Comparison of ENCODE assay signal across 17 cellular contexts in the genomic region with DNA sequence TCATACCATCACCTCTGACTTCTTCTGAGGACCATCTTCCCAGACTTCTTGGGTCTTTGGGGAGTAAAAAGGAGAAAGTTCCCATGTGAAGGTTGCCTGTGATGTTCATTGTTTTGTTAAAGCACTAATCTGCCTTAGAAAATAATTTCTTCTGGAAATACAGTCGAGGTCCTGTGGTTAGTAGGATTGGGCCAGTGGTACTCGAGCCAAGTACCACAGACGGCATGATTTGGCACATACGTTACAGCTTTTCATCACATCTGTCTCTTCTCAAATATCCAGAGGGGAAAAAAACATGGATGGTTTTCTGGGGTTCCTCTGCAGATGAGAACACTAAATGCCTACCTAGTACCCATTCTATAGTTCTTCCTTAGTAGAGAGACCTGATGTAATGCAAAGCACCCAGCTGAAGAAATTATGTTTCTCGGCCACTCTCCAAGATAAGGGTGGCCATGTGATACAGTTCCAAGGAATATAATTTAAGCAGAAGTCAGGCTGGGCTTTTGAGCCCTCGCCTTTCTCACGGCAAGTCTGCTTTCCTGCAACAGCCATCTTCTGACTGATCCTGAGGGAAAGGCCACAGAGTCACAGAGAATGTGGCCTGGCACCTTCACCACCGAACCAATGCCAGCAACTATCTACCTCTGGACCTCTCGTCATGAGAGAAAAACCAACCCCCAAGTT.
DNase-seq lines count a peak whose midpoint lies in the region; ATAC-seq, FAIRE-seq and TF ChIP-seq lines count a peak whose summit lies in the region.
"Had no signal": no experiment of that assay in that cellular context is flagged by ENCODE, and none has a peak within 500 bp of the region (broad histone marks: within the 10 kb centered on the region; RNA-seq: fewer than 3 reads in every experiment).

No MANE protein-coding gene starts in this region.

- H3K27ac ChIP-seq in liver (ENCODE audit: low read depth in 1 of 2, low read length in 2 of 2) (peak overlapping the region; percentile 51 to 88), HepG2 (ENCODE audit: extremely low read length, insufficient read depth, low read length) (no peak overlapping the region), rectal smooth muscle tissue (ENCODE audit: low read depth, low read length) (peak overlapping the region; percentile 25), aorta (ENCODE audit: low read depth in 1 of 2, low read length in 2 of 2) (peak overlapping the region; percentile 69 to 94)
- H3K27ac ChIP-seq: colonic mucosa had no signal

- TF ChIP-seq EP300 in HepG2 (IDR thresholded peaks at IDR 0.05; ENCODE audit: low read depth in 2 of 2, low read length in 2 of 2) (no peak), HepG2 (CRISPR knock-in tag; IDR thresholded peaks at IDR 0.05; ENCODE audit: borderline replicate concordance) (no peak)

- H3K9me3 ChIP-seq in liver (ENCODE audit: control insufficient read depth in 4 of 4, low read length in 3 of 4) (no peaks in the 10 kb centered on the region), HepG2 (ENCODE audit: low read length) (no peaks in the 10 kb centered on the region), aorta (ENCODE audit: control insufficient read depth, low read length) (no peaks in the 10 kb centered on the region)
- H3K9me3 ChIP-seq: colonic mucosa had no signal

- no peak for DNase-seq in HepG2 (ENCODE audit: low spot score)
- no peak for DNase-seq in Right ventricle myocardium superior
- DNase-seq in aorta = no peak
- DNase-seq in NCI-H1092 treated with DMSO at 0.1 percent for 48 hours (lab: John Stamatoyannopoulos, UW) = no peak
- no peak for DNase-seq in globus pallidus (ENCODE audit: low spot score)
- DNase-seq: colonic mucosa; GOT3; immature natural killer cell; NCI-H146; NCI-H526 treated with DMSO at 0.1 percent for 48 hours; stimulated activated CD4-positive, alpha-beta T cell treated with anti-CD3 and anti-CD28 coated beads, Interleukin-4, amount 100 ng/mL, for 24 hours had no signal

- H3K4me2 ChIP-seq in HepG2 (ENCODE audit: low read depth, low read length) = no peak overlapping the region

- H3K4me3 ChIP-seq in liver (ENCODE audit: low read depth in 1 of 3, low read length in 3 of 3) (no peak overlapping the region), HepG2 (replicated peaks in 1 of 3; ENCODE audit: insufficient read depth in 1 of 3, low read depth in 2 of 3, low read length in 3 of 3) (no peak overlapping the region), rectal smooth muscle tissue (ENCODE audit: low read length) (no peak overlapping the region), aorta (ENCODE audit: low read length in 2 of 2) (no peak overlapping the region)
- H3K4me3 ChIP-seq: colonic mucosa, K562 had no signal

- no TSS peak for BruUV-seq in HepG2 (replicated peaks; lab: Mats Ljungman, UMichigan)

- H4K20me1 ChIP-seq in HepG2 (ENCODE audit: insufficient read depth, low read length) = no peaks in the 10 kb centered on the region

- H3K27me3 ChIP-seq in liver (ENCODE audit: control insufficient read depth in 4 of 4, insufficient read depth in 4 of 4, low read length in 3 of 4) = no peaks in the 10 kb centered on the region
- no peaks in the 10 kb centered on the region for H3K27me3 ChIP-seq in HepG2 (ENCODE audit: control insufficient read depth in 1 of 2, insufficient read depth in 2 of 2, low read length in 2 of 2)
- H3K27me3 ChIP-seq in rectal smooth muscle tissue (ENCODE audit: control insufficient read depth, insufficient read depth, low read length) = no peaks in the 10 kb centered on the region
- no peaks in the 10 kb centered on the region for H3K27me3 ChIP-seq in aorta (ENCODE audit: control insufficient read depth in 1 of 2, insufficient read depth in 2 of 2, low read length in 1 of 2)
- H3K27me3 ChIP-seq: colonic mucosa had no signal

- no peak for TF ChIP-seq POLR2A in HepG2 (IDR thresholded peaks at IDR 0.05; ENCODE audit: insufficient read depth in 1 of 2, low read depth in 2 of 2, low read length in 2 of 2)

- TF ChIP-seq CTCF in liver (IDR thresholded peaks at IDR 0.05; ENCODE audit: low read depth, low read length, missing input control) = no peak
- TF ChIP-seq CTCF in HepG2 (CRISPR knock-in tag; IDR thresholded peaks at IDR 0.05) = no peak

- H3K4me1 ChIP-seq in liver (ENCODE audit: control insufficient read depth in 4 of 4, insufficient read depth in 4 of 4, low read length in 3 of 4) (peaks cover 12 to 36% (median 27%) of the 10 kb centered on the region in 4 donors), HepG2 (ENCODE audit: insufficient read depth, low read length) (peaks cover 12% of the 10 kb centered on the region), rectal smooth muscle tissue (ENCODE audit: control insufficient read depth, insufficient read depth, low read length) (no peaks in the 10 kb centered on the region), aorta (ENCODE audit: control insufficient read depth in 1 of 2, insufficient read depth in 2 of 2, low read length in 2 of 2) (peaks cover 0 to 5% of the 10 kb centered on the region in 2 donors)

- no peak overlapping the region for H2AFZ ChIP-seq in HepG2 (ENCODE audit: low read length)

- POLR2A ChIA-PET in HepG2 (lab: Yijun Ruan, JAX) = no interaction called here

- intact Hi-C loops in HepG2 (cut with micrococcal nuclease; ENCODE audit: unreplicated experiment) = no loop called here
- intact Hi-C loops in Right ventricle myocardium superior (cut with DNase I) = no loop called here
- intact Hi-C loops in aorta (cut with DNase I) = loop anchor here in 1 of 2 donors (10.0 kb wide), 1 partner anchor 103 kb away; no protein-coding TSS in a partner anchor

- H3K9ac ChIP-seq in liver (ENCODE audit: low read depth in 1 of 2, low read length in 2 of 2) (no peak overlapping the region), HepG2 (ENCODE audit: insufficient read depth, low read depth, low read length) (no peak overlapping the region), rectal smooth muscle tissue (ENCODE audit: low read length) (no peak overlapping the region)

- FAIRE-seq in HepG2 (lab: Jason Lieb, UNC) = no peak
- FAIRE-seq: A204.1, K562, RCC 7860 had no signal

- in situ Hi-C loops in HepG2 (cut with HindIII; ENCODE audit: extremely low pct_ligation_motif_present, low pct_unique_long_range_greater_than_20kb) = no loop called here

- TF ChIP-seq RAD21 in liver (IDR thresholded peaks at IDR 0.05) (no peak), HepG2 (CRISPR knock-in tag; IDR thresholded peaks at IDR 0.05) (no peak)

- CTCF ChIA-PET in HepG2 (lab: Yijun Ruan, JAX; ENCODE audit: low intra/inter-chr PET ratio, low total read pairs) = no interaction called here

- WGBS in liver = 83% methylated on average over 9 of the region's 9 CpGs
- WGBS in HepG2 (ENCODE audit: low lambda C conversion rate) = 47% methylated on average over 9 of the region's 9 CpGs
- WGBS in aorta, 2 donors = 8 to 9% methylated on average over 9 of the region's 9 CpGs

- H3K36me3 ChIP-seq in liver (ENCODE audit: control insufficient read depth in 4 of 4, insufficient read depth in 3 of 4, low read depth in 1 of 4, low read length in 3 of 4) = no peaks in the 10 kb centered on the region
- H3K36me3 ChIP-seq in HepG2 (replicated peaks in 1 of 2; ENCODE audit: control insufficient read depth in 1 of 2, insufficient read depth in 2 of 2, low read length in 2 of 2) = no peaks in the 10 kb centered on the region
- H3K36me3 ChIP-seq in rectal smooth muscle tissue (ENCODE audit: control insufficient read depth, insufficient read depth, low read length) = no peaks in the 10 kb centered on the region
- H3K36me3 ChIP-seq in aorta (ENCODE audit: control insufficient read depth in 1 of 2, insufficient read depth in 2 of 2, low read length in 1 of 2) = no peaks in the 10 kb centered on the region
- H3K36me3 ChIP-seq: colonic mucosa had no signal

- no peak for ATAC-seq in HepG2
- peak; percentile 77 for ATAC-seq in Right ventricle myocardium superior (ENCODE audit: poor library complexity)
- peak; percentile 63 for ATAC-seq in aorta (ENCODE audit: low FRiP score)
- no peak for ATAC-seq in HG03460 (IDR thresholded peaks at IDR 0.05; ENCODE audit: unreplicated experiment)
- ATAC-seq: K562 had no signal

- H3K79me2 ChIP-seq in HepG2 (ENCODE audit: insufficient read depth, low read length) = no peaks in the 10 kb centered on the region

TF ChIP-seq in liver, 16 proteins besides CTCF, POLR2A, EP300 and RAD21:
- TF ChIP-seq JUND (IDR thresholded peaks at IDR 0.05) (no peak), NR2F2 (IDR thresholded peaks at IDR 0.05) (peak; percentile 7)

TF ChIP-seq in HepG2, 621 proteins besides CTCF, POLR2A, EP300 and RAD21:
- TF ChIP-seq SRSF1 (optimal IDR thresholded peaks at IDR 0.05; ENCODE audit: low read depth, low read length) (no peak), GABPA (IDR thresholded peaks at IDR 0.05; ENCODE audit: low read depth, low read length) (no peak), GABPA (CRISPR knock-in tag; IDR thresholded peaks at IDR 0.05; ENCODE audit: low read depth) (no peak), KLF13 (CRISPR knock-in tag; IDR thresholded peaks at IDR 0.05) (no peak), ZNF292 (CRISPR knock-in tag; IDR thresholded peaks at IDR 0.05; ENCODE audit: borderline replicate concordance, low read depth) (no peak), ZNF430 (CRISPR knock-in tag; IDR thresholded peaks at IDR 0.05) (no peak), HOXA7 (CRISPR knock-in tag; IDR thresholded peaks at IDR 0.05) (no peak), NFE2 (CRISPR knock-in tag; IDR thresholded peaks at IDR 0.05) (no peak), ERF (CRISPR knock-in tag; IDR thresholded peaks at IDR 0.05) (no peak), FOXA1 (IDR thresholded peaks at IDR 0.05) (no peak), FOXA1 (CRISPR knock-in tag; IDR thresholded peaks at IDR 0.05) (no peak), FOSL1 (CRISPR knock-in tag; IDR thresholded peaks at IDR 0.05; ENCODE audit: borderline replicate concordance) (no peak), ZNF230 (CRISPR knock-in tag; IDR thresholded peaks at IDR 0.05) (no peak)
- TF ChIP-seq, protein P1, sequence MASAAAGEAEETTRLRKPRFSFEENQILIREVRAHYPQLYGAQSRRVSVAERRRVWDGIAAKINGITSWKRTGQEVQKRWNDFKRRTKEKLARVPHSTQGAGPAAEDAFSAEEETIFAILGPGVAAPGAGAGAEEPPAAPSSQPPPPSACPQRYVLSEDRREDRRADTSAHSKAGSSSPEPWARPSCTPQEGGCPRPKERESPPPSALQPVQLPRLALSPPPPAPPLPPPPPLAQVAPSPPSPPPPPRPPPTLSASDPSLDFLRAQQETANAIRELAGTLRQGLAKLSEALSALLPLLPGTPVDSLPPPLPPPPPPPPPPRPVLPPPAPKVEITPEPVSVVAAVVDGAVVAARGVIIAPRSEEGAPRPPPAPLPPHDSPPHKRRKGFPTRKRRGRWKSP (CRISPR knock-in tag; IDR thresholded peaks at IDR 0.05) = no peak

Comparison
In these comparisons a context has a peak if more than half of its experiments do, and no peak if none do; other contexts are left out.
1. ATAC-seq: peak in Right ventricle myocardium superior (single experiment) and aorta (single experiment); none in HepG2 (single experiment) and HG03460 (single experiment).